Comparison of ENCODE assay signal across 8 cellular contexts in genomic region chr17:79796570-79797491, GRCh38. TPM values are rescaled to one million over a fixed set of nuclear protein-coding genes. Genes with fewer than 3 reads are reported as not detected.
DNase-seq lines count a peak whose midpoint lies in the region; ATAC-seq lines count a peak whose summit lies in the region.

Gene CBX8 (minus strand): TSS chr17:79797077. CDS start chr17:79796998, 79 bp downstream.

- CTCF ChIA-PET in activated CD4-positive, alpha-beta T cell treated with anti-CD3 and anti-CD28 coated beads, Interleukin-2, amount 10 ng/mL, durations not matched to agents 7 days and 5 days (lab: Charles Lee): interaction anchor here (0.7 to 22.3 kb wide), 7 partner anchors 11 to 1085 kb away, joined by 3 to 257 read pairs (median 4); partner anchors contain the start of gene CBX4

- H3K4me3 Mint-ChIP-seq in activated CD4-positive, alpha-beta T cell treated with anti-CD3 and anti-CD28 coated beads, Interleukin-2, amount 10 ng/mL, durations not matched to agents 7 days and 5 days: peak within 1 kb of the TSS; percentile 85

- H3K4me1 Mint-ChIP-seq in activated CD4-positive, alpha-beta T cell treated with anti-CD3 and anti-CD28 coated beads, Interleukin-2, amount 10 ng/mL, durations not matched to agents 7 days and 5 days: peaks cover 31% of the 10 kb centered on the region

- peak within 1 kb of the TSS; percentile 78 for H3K9ac ChIP-seq in BLaER1

- peaks cover 50% of the 10 kb centered on the region for H3K27me3 Mint-ChIP-seq in activated CD4-positive, alpha-beta T cell treated with anti-CD3 and anti-CD28 coated beads, Interleukin-2, amount 10 ng/mL, durations not matched to agents 7 days and 5 days

- H3K4me2 ChIP-seq in BLaER1: peak within 1 kb of the TSS; percentile 96

- POLR2A ChIA-PET in activated CD4-positive, alpha-beta T cell treated with anti-CD3 and anti-CD28 coated beads, Interleukin-2, amount 10 ng/mL, durations not matched to agents 7 days and 5 days (lab: Charles Lee): interaction anchor here (0.6 to 1.0 kb wide), 2 partner anchors 42 to 190 kb away, joined by 3 to 6 read pairs; partner anchors contain the start of gene CBX4

- H3K9me3 ChIP-seq in BLaER1: no peaks in the 10 kb centered on the region

- DNase-seq in NCI-H526 treated with DMSO at 0.1 percent for 48 hours (lab: John Stamatoyannopoulos, UW) (peak; percentile 99), dedifferentiated amniotic fluid mesenchymal stem cell (ENCODE audit: extremely low spot score) (peak; percentile 99), left lobe of liver (ENCODE audit: low spot score) (peak; percentile 100)
- peak; percentile 100 for DNase-seq in activated CD4-positive, alpha-beta T cell treated with anti-CD3 and anti-CD28 coated beads, Interleukin-2, amount 10 ng/mL, durations not matched to agents 7 days and 5 days
- DNase-seq in stimulated activated CD4-positive, alpha-beta T cell treated with anti-CD3 and anti-CD28 coated beads, Interleukin-2, amount 100 ng/mL, for 24 hours: peak; percentile 99 to 100

- H3K4me1 ChIP-seq in BLaER1: peaks cover 44% of the 10 kb centered on the region

- H3K36me3 ChIP-seq in BLaER1: peaks cover 17% of the 10 kb centered on the region

- peak within 1 kb of the TSS; percentile 80 for H3K4me3 ChIP-seq in BLaER1

- H3K9me3 Mint-ChIP-seq in activated CD4-positive, alpha-beta T cell treated with anti-CD3 and anti-CD28 coated beads, Interleukin-2, amount 10 ng/mL, durations not matched to agents 7 days and 5 days: no peaks in the 10 kb centered on the region

- ATAC-seq in GM19328 (IDR thresholded peaks at IDR 0.05; ENCODE audit: unreplicated experiment) (peak; percentile 90), HG03469 (IDR thresholded peaks at IDR 0.05; ENCODE audit: unreplicated experiment) (peak; percentile 78), left lobe of liver (peak; percentile 84)

- peaks cover 83% of the 10 kb centered on the region for H4K20me1 ChIP-seq in BLaER1

- peaks cover 9% of the 10 kb centered on the region for H3K36me3 Mint-ChIP-seq in activated CD4-positive, alpha-beta T cell treated with anti-CD3 and anti-CD28 coated beads, Interleukin-2, amount 10 ng/mL, durations not matched to agents 7 days and 5 days (ENCODE audit: low read depth)

- H3K27ac ChIP-seq in BLaER1: peak within 1 kb of the TSS; percentile 63; the same call in 1 of the 2 replicates

- peaks cover 79% of the 10 kb centered on the region for H3K27me3 ChIP-seq in BLaER1

- H3K27ac Mint-ChIP-seq in activated CD4-positive, alpha-beta T cell treated with anti-CD3 and anti-CD28 coated beads, Interleukin-2, amount 10 ng/mL, durations not matched to agents 7 days and 5 days: peak within 1 kb of the TSS; percentile 88

RNA-seq across cellular contexts. Expression of gene CBX8, which starts in this region (rescaled TPM):
- 1 to 10 TPM; 4.3 to 6.4 TPM for total RNA-seq in activated CD4-positive, alpha-beta T cell treated with anti-CD3 and anti-CD28 coated beads, Interleukin-2, amount 10 ng/mL, durations not matched to agents 7 days and 5 days
- total RNA-seq in left lobe of liver: 3.7 TPM

Comparison
In these comparisons a context has a peak if more than half of its experiments do, and no peak if none do; other contexts are left out.
1. Peak in every context shown above with its lines: DNase-seq, ATAC-seq, H3K4me3 ChIP-seq and H3K27ac ChIP-seq.